In genomic region chr10:96719850-96720421, GRCh38 we compare ENCODE assay signal across 8 cellular contexts. TPM values are rescaled to one million over a fixed set of nuclear protein-coding genes. Genes with fewer than 3 reads are reported as not detected.
A peak's percentile ranks its signal among the peaks of the same experiment; 100 is the strongest.
DNase-seq lines count a peak whose midpoint lies in the region; ATAC-seq and TF ChIP-seq lines count a peak whose summit lies in the region.

No MANE protein-coding gene starts in this region.

- no peaks in the 10 kb centered on the region for H3K79me1 ChIP-seq in neuronal stem cell (ENCODE audit: low read depth, low read length)

- no CpG with 5 or more reads among the region's 38 CpGs for whole genome bisulfite sequencing in neuronal stem cell (ENCODE audit: extremely low coverage in 2 of 2, insufficient read length in 2 of 2, insufficient replicate concordance in 1 of 2), 2 donors
- WGBS in testis, 2 donors: 11 to 15% methylated on average over 38 of the region's 38 CpGs

- H3K9me2 ChIP-seq in HCT116 (ENCODE audit: insufficient read depth): no peaks in the 10 kb centered on the region

- H3K23ac ChIP-seq in neuronal stem cell (ENCODE audit: low read depth, low read length, poor library complexity): peak overlapping the region; percentile 37

- no TSS peak for BruUV-seq in HCT116 (replicated peaks; lab: Mats Ljungman, UMichigan)

- H3K4ac ChIP-seq in neuronal stem cell (ENCODE audit: low read length): no peak overlapping the region

- H2AK5ac ChIP-seq in neuronal stem cell (ENCODE audit: low read depth, low read length): no peak overlapping the region

- no peaks in the 10 kb centered on the region for H4K20me1 ChIP-seq in HCT116 (ENCODE audit: insufficient read depth)

- peak; percentile 61 for DNase-seq in GF-D8 (lab: John Stamatoyannopoulos, UW)
- peak; percentile 19 for DNase-seq in HCT116 (ENCODE audit: low read depth, low spot score)
- DNase-seq in MV-4-11 (lab: John Stamatoyannopoulos, UW): peak; percentile 75
- peak; percentile 70 for DNase-seq in activated CD8-positive, alpha-beta memory T cell treated with anti-CD3 and anti-CD28 coated beads, Interleukin-2, amount 50 U/mL, for 4 hours
- no peak for DNase-seq in fibroblast of pulmonary artery (ENCODE audit: low read depth)
- DNase-seq in neuronal stem cell (ENCODE audit: low spot score): peak; percentile 31
- peak; percentile 63 for DNase-seq in testis
- DNase-seq in NCI-H2196 (lab: John Stamatoyannopoulos, UW; ENCODE audit: unreplicated experiment): no peak

- peak overlapping the region; percentile 51; the same call in 1 of the 2 replicates for H3K27ac ChIP-seq in HCT116 (ENCODE audit: low read depth, low read length)
- no peak overlapping the region for H3K27ac ChIP-seq in neuronal stem cell (replicated peaks; ENCODE audit: low read length)
- peak overlapping the region in 1 of 2 donors; percentile 14 for H3K27ac ChIP-seq in testis

- H3K4me1 ChIP-seq in HCT116 (ENCODE audit: control insufficient read depth in 1 of 2, insufficient read depth in 2 of 2, low read length in 2 of 2): peaks cover 2 to 19% of the 10 kb centered on the region in 2 experiments; a peak in 2 of 4 replicates
- peaks cover 0 to 3% of the 10 kb centered on the region in 2 donors for H3K4me1 ChIP-seq in neuronal stem cell (ENCODE audit: control insufficient read depth in 2 of 2, insufficient read depth in 1 of 2, low read depth in 1 of 2, low read length in 2 of 2)
- peaks cover 10% of the 10 kb centered on the region for H3K4me1 ChIP-seq in testis

- intact Hi-C loops in HCT116 (cut with micrococcal nuclease) (no loop called here), testis (cut with DNase I; ENCODE audit: low total_unique reads) (no loop called here)

- H3K18ac ChIP-seq in neuronal stem cell (ENCODE audit: low read length): peak overlapping the region; percentile 92

- H3K4me2 ChIP-seq in HCT116 (ENCODE audit: low read length) (peak overlapping the region; percentile 99), neuronal stem cell (ENCODE audit: insufficient read depth, low read length, poor library complexity, severe bottlenecking) (peak overlapping the region; percentile 98)

- no peaks in the 10 kb centered on the region for H3K36me3 ChIP-seq in HCT116 (ENCODE audit: control insufficient read depth in 1 of 2, insufficient read depth in 2 of 2, low read length in 2 of 2)
- H3K36me3 ChIP-seq in neuronal stem cell (replicated peaks in 1 of 2; ENCODE audit: control insufficient read depth in 2 of 2, insufficient read depth in 2 of 2, low read length in 2 of 2): no peaks in the 10 kb centered on the region
- H3K36me3 ChIP-seq in testis (ENCODE audit: low read depth, missing control alignments): no peaks in the 10 kb centered on the region

- peak overlapping the region; percentile 65 to 81 for H3K4me3 ChIP-seq in HCT116 (replicated peaks in 1 of 2; ENCODE audit: low read depth in 1 of 2, low read length in 2 of 2)
- H3K4me3 ChIP-seq in fibroblast of pulmonary artery (replicated peaks; ENCODE audit: low read depth, low read length): no peak overlapping the region
- H3K4me3 ChIP-seq in neuronal stem cell (ENCODE audit: low read length in 2 of 2): peak overlapping the region; percentile 41 to 78
- H3K4me3 ChIP-seq in testis: peak overlapping the region; percentile 52 to 55

- H3K79me2 ChIP-seq in HCT116 (ENCODE audit: insufficient read depth, low read length): no peaks in the 10 kb centered on the region

- H3K9ac ChIP-seq in HCT116 (ENCODE audit: low read length) (peak overlapping the region; percentile 66), neuronal stem cell (ENCODE audit: low read depth, low read length, poor library complexity) (peak overlapping the region; percentile 83)

- H2BK15ac ChIP-seq in neuronal stem cell (ENCODE audit: low read length): peak overlapping the region; percentile 90

- H2BK12ac ChIP-seq in neuronal stem cell (ENCODE audit: low read length): no peak overlapping the region

- TF ChIP-seq POLR2A in HCT116 (IDR thresholded peaks at IDR 0.05; ENCODE audit: borderline replicate concordance, extremely low read depth, insufficient read depth, insufficient read length) (no peak), testis (IDR thresholded peaks at IDR 0.05) (no peak)

- peak overlapping the region; percentile 98 for H2AFZ ChIP-seq in HCT116 (ENCODE audit: low read depth, low read length, poor library complexity, severe bottlenecking)
- peak overlapping the region; percentile 98 for H2AFZ ChIP-seq in neuronal stem cell (ENCODE audit: low read length)

- no peaks in the 10 kb centered on the region for H3K9me3 ChIP-seq in HCT116 (ENCODE audit: control insufficient read depth in 1 of 2, insufficient read depth in 1 of 2, low read depth in 1 of 2, low read length in 2 of 2)
- no peaks in the 10 kb centered on the region for H3K9me3 ChIP-seq in neuronal stem cell (replicated peaks in 1 of 2; ENCODE audit: control insufficient read depth in 2 of 2, insufficient read depth in 1 of 2, low read depth in 1 of 2, low read length in 2 of 2)
- H3K9me3 ChIP-seq in testis: no peaks in the 10 kb centered on the region

- no peak overlapping the region for H3K14ac ChIP-seq in neuronal stem cell (ENCODE audit: low read length)

- TF ChIP-seq CTCF in HCT116 (IDR thresholded peaks at IDR 0.05 in 2 of 3, conservative IDR thresholded peaks at IDR 0.05 in 1 of 3; ENCODE audit: borderline replicate concordance in 1 of 3, insufficient read depth in 1 of 3, low read depth in 2 of 3, low read length in 2 of 3): peak; percentile 49 to 80 (median 64); a peak in 5 of 6 replicates
- TF ChIP-seq CTCF in fibroblast of pulmonary artery (IDR thresholded peaks at IDR 0.05; ENCODE audit: low read length, missing control alignments): peak; percentile 9
- TF ChIP-seq CTCF in testis (IDR thresholded peaks at IDR 0.05): peak in 1 of 3 experiments; percentile 9

- peak overlapping the region; percentile 85 for H2BK120ac ChIP-seq in neuronal stem cell (ENCODE audit: low read depth, low read length)

- RAD21 ChIA-PET in HCT116 (lab: Charles Lee; ENCODE audit: low non-redundant PET in 1 of 2, low total read pairs in 2 of 2, uncharacterized antibody in 2 of 2, unreplicated experiment in 2 of 2): no interaction called here

- H3K27me3 ChIP-seq in HCT116 (ENCODE audit: insufficient read depth, low read length) (no peaks in the 10 kb centered on the region), neuronal stem cell (ENCODE audit: control insufficient read depth in 3 of 3, insufficient read depth in 3 of 3, low read depth in 1 of 3, low read length in 3 of 3) (peaks cover 0 to 71% (median 0%) of the 10 kb centered on the region in 3 experiments), testis (no peaks in the 10 kb centered on the region)

- peak; percentile 86 for ATAC-seq in HCT116

- TF ChIP-seq RAD21 in HCT116 (IDR thresholded peaks at IDR 0.05; ENCODE audit: low read depth): peak; percentile 47

- H4K91ac ChIP-seq in neuronal stem cell (ENCODE audit: low read depth, low read length, poor library complexity): no peak overlapping the region

- POLR2A ChIA-PET in HCT116 (lab: Charles Lee): no interaction called here

- CTCF ChIA-PET in HCT116 (lab: Charles Lee): no interaction called here

- H4K8ac ChIP-seq in neuronal stem cell (ENCODE audit: low read depth, low read length): no peak overlapping the region

- H2BK5ac ChIP-seq in neuronal stem cell (ENCODE audit: low read length): no peak overlapping the region

TF ChIP-seq in HCT116, 20 proteins besides CTCF, POLR2A, EP300 and RAD21:
- TF ChIP-seq JUND (IDR thresholded peaks at IDR 0.05): no peak
- TF ChIP-seq ELF1 (IDR thresholded peaks at IDR 0.05; ENCODE audit: borderline replicate concordance, low read depth): no peak
- no peak for TF ChIP-seq EGR1 (IDR thresholded peaks at IDR 0.05; ENCODE audit: low read depth)
- no peak for TF ChIP-seq ZBTB33 (IDR thresholded peaks at IDR 0.05; ENCODE audit: extremely low read depth, insufficient replicate concordance, low read length)
- 0 out of 2 replicates have a peak, but pooled peaks have one; percentile 28 for TF ChIP-seq MAX (IDR thresholded peaks at IDR 0.05)
- no peak for TF ChIP-seq CEBPB (IDR thresholded peaks at IDR 0.05; ENCODE audit: low read depth)
- no peak for TF ChIP-seq SRF (IDR thresholded peaks at IDR 0.05; ENCODE audit: low read depth)
- TF ChIP-seq POLR2AphosphoS5 (IDR thresholded peaks at IDR 0.05; ENCODE audit: low read depth, low read length): no peak
- no peak for TF ChIP-seq EZH2 (IDR thresholded peaks at IDR 0.05)
TF ChIP-seq in HCT116: peak in this region for 1.

RNA-seq across cellular contexts. Expression of gene PIK3AP1, which starts 0.4 kb away (rescaled TPM):
- total RNA-seq in HCT116 (2021; ENCODE audit: unreplicated experiment) (7.1 TPM), testis (10 to 100 TPM in 1 of 2 donors, 1 to 10 TPM in 1; 6.6 to 10.0 TPM)
- polyA plus RNA-seq in HCT116 (2012): 2.1 TPM in 2 replicates
- polyA plus RNA-seq in neuronal stem cell (2013, experiment 1 of 2): 0.68 TPM
- 0.73 TPM for polyA plus RNA-seq in neuronal stem cell (2013, experiment 2 of 2)
- 6.5 TPM for polyA plus RNA-seq in testis (ENCODE audit: insufficient read depth, low read depth, low replicate concordance)

Comparison
In these comparisons a context has a peak if more than half of its experiments do, and no peak if none do; other contexts are left out.
1. DNase-seq: peak in GF-D8 (single experiment), HCT116 (single experiment), MV-4-11 (single experiment), activated CD8-positive, alpha-beta memory T cell treated with anti-CD3 and anti-CD28 coated beads, Interleukin-2, amount 50 U/mL, for 4 hours (single experiment), neuronal stem cell (single experiment) and testis (single experiment); none in fibroblast of pulmonary artery (single experiment) and NCI-H2196 (single experiment).